In genomic region chr14:102985665-102986064, GRCh38 we compare ENCODE assay signal across 17 cellular contexts.
DNase-seq lines count a peak whose midpoint lies in the region; ATAC-seq and TF ChIP-seq lines count a peak whose summit lies in the region.
"Had no signal": no experiment of that assay in that cellular context is flagged by ENCODE, and none has a peak within 500 bp of the region (broad histone marks: within the 10 kb centered on the region; RNA-seq: fewer than 3 reads in every experiment).

No MANE protein-coding gene starts in this region.

- no peaks in the 10 kb centered on the region for H3K36me3 Mint-ChIP-seq in activated T-helper 1 cell treated with anti-CD3 and anti-CD28 coated beads, Interleukin-12 subunit alpha, Interleukin-12 subunit beta, Interleukin-2, Interleukin-4 antibody, amounts not matched to agents 30 ng/mL and 10 ng/mL and 1 ng/mL, durations not matched to agents 14 hours and 24 hours and 36 hours (ENCODE audit: low read depth)

- ATAC-seq in HG03280 (IDR thresholded peaks at IDR 0.05; ENCODE audit: unreplicated experiment), result peak; percentile 91
- ATAC-seq: natural killer cell had no signal

- H3K36me3 ChIP-seq in GM06990 (ENCODE audit: control insufficient read depth, insufficient read depth, low read length), result no peaks in the 10 kb centered on the region; the same call in none of the 2 replicates

- TF ChIP-seq CTCF in GM06990 (IDR thresholded peaks at IDR 0.05; ENCODE audit: insufficient read depth, low read length, poor library complexity, severe bottlenecking), result peak; percentile 26

- DNase-seq in GM06990 (ENCODE audit: extremely low read depth, insufficient read length), result peak; percentile 43
- peak; percentile 70 for DNase-seq in GM19240 (ENCODE audit: insufficient read length, low spot score)
- peak; percentile 23 for DNase-seq in inferior parietal cortex (ENCODE audit: extremely low spot score)
- no peak for DNase-seq in NK-92 treated with Interleukin-12 subunit alpha and Interleukin-12 subunit beta, amount 100 ng/mL, for 24 hours (lab: John Stamatoyannopoulos, UW)
- no peak for DNase-seq in stimulated activated CD4-positive, alpha-beta T cell treated with anti-CD3 and anti-CD28 coated beads, Interleukin-12 subunit alpha, Interleukin-12 subunit beta, amount 100 ng/mL, for 4 hours
- DNase-seq in erythroblast (lab: John Stamatoyannopoulos, UW), result no peak
- no peak for DNase-seq in activated T-helper 1 cell treated with anti-CD3 and anti-CD28 coated beads, Interleukin-12 subunit alpha, Interleukin-12 subunit beta, Interleukin-2, Interleukin-4 antibody, amounts not matched to agents 30 ng/mL and 10 ng/mL and 1 ng/mL, durations not matched to agents 14 hours and 24 hours and 36 hours (ENCODE audit: low spot score)
- DNase-seq: activated CD4-positive, alpha-beta memory T cell treated with anti-CD3 and anti-CD28 coated beads, Interleukin-2, amount 10 ng/mL, durations not matched to agents 7 days and 5 days; activated naive CD4-positive, alpha-beta T cell treated with Interleukin-2 at 50 U/mL for 16 hours; HFFc6; natural killer cell; NCI-H2227 treated with DMSO at 0.1 percent for 48 hours; right cardiac atrium had no signal

- no peaks in the 10 kb centered on the region for H3K4me1 Mint-ChIP-seq in activated T-helper 1 cell treated with anti-CD3 and anti-CD28 coated beads, Interleukin-12 subunit alpha, Interleukin-12 subunit beta, Interleukin-2, Interleukin-4 antibody, amounts not matched to agents 30 ng/mL and 10 ng/mL and 1 ng/mL, durations not matched to agents 14 hours and 24 hours and 36 hours (ENCODE audit: low read depth)
- H3K4me1 Mint-ChIP-seq: activated CD4-positive, alpha-beta memory T cell treated with anti-CD3 and anti-CD28 coated beads, Interleukin-2, amount 10 ng/mL, durations not matched to agents 7 days and 5 days; natural killer cell had no signal

- peaks cover 34% of the 10 kb centered on the region for H3K9me3 Mint-ChIP-seq in activated T-helper 1 cell treated with anti-CD3 and anti-CD28 coated beads, Interleukin-12 subunit alpha, Interleukin-12 subunit beta, Interleukin-2, Interleukin-4 antibody, amounts not matched to agents 30 ng/mL and 10 ng/mL and 1 ng/mL, durations not matched to agents 14 hours and 24 hours and 36 hours

- TF ChIP-seq POLR2A in erythroblast (IDR thresholded peaks at IDR 0.05; ENCODE audit: low read length), result no peak

- no peaks in the 10 kb centered on the region for H3K27me3 ChIP-seq in GM06990 (replicated peaks; ENCODE audit: control insufficient read depth, insufficient read depth, low read length)
- H3K27me3 ChIP-seq: Peyer's patch, tibial artery had no signal

- peaks cover 2% of the 10 kb centered on the region for H3K27me3 Mint-ChIP-seq in activated T-helper 1 cell treated with anti-CD3 and anti-CD28 coated beads, Interleukin-12 subunit alpha, Interleukin-12 subunit beta, Interleukin-2, Interleukin-4 antibody, amounts not matched to agents 30 ng/mL and 10 ng/mL and 1 ng/mL, durations not matched to agents 14 hours and 24 hours and 36 hours (ENCODE audit: insufficient read depth)

- no peak overlapping the region for H3K4me3 Mint-ChIP-seq in activated T-helper 1 cell treated with anti-CD3 and anti-CD28 coated beads, Interleukin-12 subunit alpha, Interleukin-12 subunit beta, Interleukin-2, Interleukin-4 antibody, amounts not matched to agents 30 ng/mL and 10 ng/mL and 1 ng/mL, durations not matched to agents 14 hours and 24 hours and 36 hours
- H3K4me3 Mint-ChIP-seq: activated CD4-positive, alpha-beta memory T cell treated with anti-CD3 and anti-CD28 coated beads, Interleukin-2, amount 10 ng/mL, durations not matched to agents 7 days and 5 days; HFFc6; natural killer cell; T-helper 2 cell treated with Interferon-gamma antibody and Interleukin-4, amounts not matched to agents 5 μg/mL and 100 μg/mL, for 36 hours had no signal

- no peak overlapping the region for H3K4me3 ChIP-seq in GM06990 (replicated peaks; ENCODE audit: low read depth, low read length)
- H3K4me3 ChIP-seq: Peyer's patch, tibial artery had no signal

- intact Hi-C loops in activated T-helper 1 cell treated with anti-CD3 and anti-CD28 coated beads, Interleukin-12 subunit alpha, Interleukin-12 subunit beta, Interleukin-2, Interleukin-4 antibody, amounts not matched to agents 30 ng/mL and 10 ng/mL and 1 ng/mL, durations not matched to agents 14 hours and 24 hours and 36 hours (cut with micrococcal nuclease), result no loop called here

- H3K27ac Mint-ChIP-seq in activated T-helper 1 cell treated with anti-CD3 and anti-CD28 coated beads, Interleukin-12 subunit alpha, Interleukin-12 subunit beta, Interleukin-2, Interleukin-4 antibody, amounts not matched to agents 30 ng/mL and 10 ng/mL and 1 ng/mL, durations not matched to agents 14 hours and 24 hours and 36 hours, result no peak overlapping the region
- H3K27ac Mint-ChIP-seq: activated CD4-positive, alpha-beta memory T cell treated with anti-CD3 and anti-CD28 coated beads, Interleukin-2, amount 10 ng/mL, durations not matched to agents 7 days and 5 days; HFFc6; natural killer cell; T-helper 2 cell treated with Interferon-gamma antibody and Interleukin-4, amounts not matched to agents 5 μg/mL and 100 μg/mL, for 36 hours had no signal

Comparison
In these comparisons a context has a peak if more than half of its experiments do, and no peak if none do; other contexts are left out.
1. DNase-seq: peak in GM06990 (single experiment), GM19240 (single experiment) and inferior parietal cortex (single experiment); none in NK-92 treated with Interleukin-12 subunit alpha and Interleukin-12 subunit beta, amount 100 ng/mL, for 24 hours (single experiment), stimulated activated CD4-positive, alpha-beta T cell treated with anti-CD3 and anti-CD28 coated beads, Interleukin-12 subunit alpha, Interleukin-12 subunit beta, amount 100 ng/mL, for 4 hours (single experiment), erythroblast (0 of 2) and activated T-helper 1 cell treated with anti-CD3 and anti-CD28 coated beads, Interleukin-12 subunit alpha, Interleukin-12 subunit beta, Interleukin-2, Interleukin-4 antibody, amounts not matched to agents 30 ng/mL and 10 ng/mL and 1 ng/mL, durations not matched to agents 14 hours and 24 hours and 36 hours (single experiment).